In genomic region chr17:19214962-19215860, GRCh38 we compare ENCODE assay signal across 7 cellular contexts. TPM values are rescaled to one million over a fixed set of nuclear protein-coding genes. Genes with fewer than 3 reads are reported as not detected.
DNase-seq lines count a peak whose midpoint lies in the region; ATAC-seq and TF ChIP-seq lines count a peak whose summit lies in the region.
"Not testable (repeated sequence)": the region's sequence is repeated elsewhere in the genome, so short reads cannot be mapped to it uniquely, and the experiment has no call there.

No MANE protein-coding gene starts in this region.

- CTCF ChIA-PET in naive thymus-derived CD4-positive, alpha-beta T cell (lab: Charles Lee), result not testable (repeated sequence)

- not testable (repeated sequence) for H3K27me3 ChIP-seq in gastroesophageal sphincter; naive thymus-derived CD4-positive, alpha-beta T cell (ENCODE audit: control insufficient read depth in 2 of 2, insufficient read depth in 2 of 2, low read length in 2 of 2)

- H3K27me3 Mint-ChIP-seq in T-helper 17 cell; activated T-helper 17 cell treated with anti-CD3 and anti-CD28 coated beads, Interleukin-2, amount 50 U/mL, for 72 hours; naive thymus-derived CD4-positive, alpha-beta T cell: not testable (repeated sequence)

- not testable (repeated sequence) for H3K36me3 Mint-ChIP-seq in T-helper 17 cell (ENCODE audit: low read depth); activated T-helper 17 cell treated with anti-CD3 and anti-CD28 coated beads, Interleukin-2, amount 50 U/mL, for 72 hours (ENCODE audit: low read depth); naive thymus-derived CD4-positive, alpha-beta T cell; stimulated activated effector memory CD8-positive, alpha-beta T cell treated with anti-CD3 and anti-CD28 coated beads, Interleukin-12 subunit alpha, Interleukin-12 subunit beta, amount 100 ng/mL, for 72 hours

- H3K36me3 ChIP-seq in gastroesophageal sphincter; naive thymus-derived CD4-positive, alpha-beta T cell (ENCODE audit: control insufficient read depth in 2 of 3, insufficient read depth in 3 of 3, low read length in 3 of 3): not testable (repeated sequence)

- POLR2A ChIA-PET in naive thymus-derived CD4-positive, alpha-beta T cell (lab: Charles Lee), result not testable (repeated sequence)

- not testable (repeated sequence) for H3K27ac Mint-ChIP-seq in T-helper 17 cell; activated T-helper 17 cell treated with anti-CD3 and anti-CD28 coated beads, Interleukin-2, amount 50 U/mL, for 72 hours; naive thymus-derived CD4-positive, alpha-beta T cell; stimulated activated effector memory CD8-positive, alpha-beta T cell treated with anti-CD3 and anti-CD28 coated beads, Interleukin-12 subunit alpha, Interleukin-12 subunit beta, amount 100 ng/mL, for 72 hours

- not testable (repeated sequence) for DNase-seq in T-helper 17 cell; left lobe of liver (ENCODE audit: low spot score); naive thymus-derived CD4-positive, alpha-beta T cell; stimulated activated effector memory CD8-positive, alpha-beta T cell treated with anti-CD3 and anti-CD28 coated beads, Interleukin-12 subunit alpha, Interleukin-12 subunit beta, amount 100 ng/mL, for 72 hours (ENCODE audit: low spot score in 2 of 2)

- not testable (repeated sequence) for TF ChIP-seq EP300 in gastroesophageal sphincter (IDR thresholded peaks at IDR 0.05)

- no CpG with 5 or more reads among the region's 77 CpGs for WGBS in gastroesophageal sphincter (ENCODE audit: low coverage in 1 of 2), 2 donors

- H3K4me1 ChIP-seq in gastroesophageal sphincter; naive thymus-derived CD4-positive, alpha-beta T cell (ENCODE audit: control insufficient read depth in 2 of 2, insufficient read depth in 2 of 2, low read length in 2 of 2): not testable (repeated sequence)

- not testable (repeated sequence) for H3K27ac ChIP-seq in gastroesophageal sphincter; naive thymus-derived CD4-positive, alpha-beta T cell (ENCODE audit: low read depth, low read length)

- not testable (repeated sequence) for TF ChIP-seq CTCF in gastroesophageal sphincter (IDR thresholded peaks at IDR 0.05)

- H3K4me3 Mint-ChIP-seq in T-helper 17 cell; activated T-helper 17 cell treated with anti-CD3 and anti-CD28 coated beads, Interleukin-2, amount 50 U/mL, for 72 hours; naive thymus-derived CD4-positive, alpha-beta T cell; stimulated activated effector memory CD8-positive, alpha-beta T cell treated with anti-CD3 and anti-CD28 coated beads, Interleukin-12 subunit alpha, Interleukin-12 subunit beta, amount 100 ng/mL, for 72 hours: not testable (repeated sequence)

- not testable (repeated sequence) for H3K4me1 Mint-ChIP-seq in T-helper 17 cell; activated T-helper 17 cell treated with anti-CD3 and anti-CD28 coated beads, Interleukin-2, amount 50 U/mL, for 72 hours; naive thymus-derived CD4-positive, alpha-beta T cell; stimulated activated effector memory CD8-positive, alpha-beta T cell treated with anti-CD3 and anti-CD28 coated beads, Interleukin-12 subunit alpha, Interleukin-12 subunit beta, amount 100 ng/mL, for 72 hours

- not testable (repeated sequence) for H3K4me3 ChIP-seq in gastroesophageal sphincter; naive thymus-derived CD4-positive, alpha-beta T cell (ENCODE audit: low read length)

- intact Hi-C loops in naive thymus-derived CD4-positive, alpha-beta T cell (cut with micrococcal nuclease), result not testable (repeated sequence)

- H3K9me3 ChIP-seq in T-helper 17 cell (ENCODE audit: control insufficient read depth, low read length, poor library complexity, severe bottlenecking); gastroesophageal sphincter; naive thymus-derived CD4-positive, alpha-beta T cell (ENCODE audit: control insufficient read depth in 2 of 3, low read length in 3 of 3): not testable (repeated sequence)

- not testable (repeated sequence) for TF ChIP-seq POLR2A in gastroesophageal sphincter (IDR thresholded peaks at IDR 0.05)

- H3K9me3 Mint-ChIP-seq in activated T-helper 17 cell treated with anti-CD3 and anti-CD28 coated beads, Interleukin-2, amount 50 U/mL, for 72 hours; naive thymus-derived CD4-positive, alpha-beta T cell; stimulated activated effector memory CD8-positive, alpha-beta T cell treated with anti-CD3 and anti-CD28 coated beads, Interleukin-12 subunit alpha, Interleukin-12 subunit beta, amount 100 ng/mL, for 72 hours: not testable (repeated sequence)

- ATAC-seq in HG03354 (IDR thresholded peaks at IDR 0.05; ENCODE audit: poor library complexity, severe bottlenecking, unreplicated experiment) (peak; percentile 37), T-helper 17 cell (peak; percentile 27), gastroesophageal sphincter (peak; percentile 92), left lobe of liver (peak; percentile 82)
- peak; percentile 28 for ATAC-seq in activated T-helper 17 cell treated with anti-CD3 and anti-CD28 coated beads, Interleukin-2, amount 50 U/mL, for 72 hours (replicated peaks)
- ATAC-seq in naive thymus-derived CD4-positive, alpha-beta T cell, result peak; percentile 33
- peak; percentile 57 for ATAC-seq in stimulated activated effector memory CD8-positive, alpha-beta T cell treated with anti-CD3 and anti-CD28 coated beads, Interleukin-12 subunit alpha, Interleukin-12 subunit beta, amount 100 ng/mL, for 72 hours

RNA-seq across cellular contexts. Expression of gene EPN2, which starts 22.0 kb away (rescaled TPM):
- total RNA-seq in T-helper 17 cell, result 1 to 10 TPM; 6.0 to 7.2 TPM
- total RNA-seq in activated T-helper 17 cell treated with anti-CD3 and anti-CD28 coated beads, Interleukin-2, amount 50 U/mL, for 72 hours, result 10 to 100 TPM in 1 of 2 donors, 1 to 10 TPM in 1; 8.4 to 13.4 TPM
- total RNA-seq in gastroesophageal sphincter, result 100 to 1,000 TPM in 1 of 4 donors, 10 to 100 TPM in 3; 30.7 to 156 (median 45.1) TPM
- 13.1 TPM for total RNA-seq in left lobe of liver
- total RNA-seq in naive thymus-derived CD4-positive, alpha-beta T cell, result 1 to 10 TPM; 5.3 to 7.2 (median 6.4) TPM
- polyA plus RNA-seq in naive thymus-derived CD4-positive, alpha-beta T cell, result 10 to 100 TPM in 1 of 2 donors, 1 to 10 TPM in 1; 3.9 to 11.5 TPM

Comparison
In these comparisons a context has a peak if more than half of its experiments do, and no peak if none do; other contexts are left out.
1. ATAC-seq: peak in every context shown above with its lines; median percentile 92 in gastroesophageal sphincter; 82 in left lobe of liver; 57 in stimulated activated effector memory CD8-positive, alpha-beta T cell treated with anti-CD3 and anti-CD28 coated beads, Interleukin-12 subunit alpha, Interleukin-12 subunit beta, amount 100 ng/mL, for 72 hours; 37 in HG03354; 33 in naive thymus-derived CD4-positive, alpha-beta T cell; 28 in activated T-helper 17 cell treated with anti-CD3 and anti-CD28 coated beads, Interleukin-2, amount 50 U/mL, for 72 hours; 27 in T-helper 17 cell.